Comparison of ENCODE assay signal across 24 cellular contexts in genomic region chr6:43865947-43866346, GRCh38.
DNase-seq lines count a peak whose midpoint lies in the region; TF ChIP-seq lines count a peak whose summit lies in the region.
"Had no signal": no experiment of that assay in that cellular context is flagged by ENCODE, and none has a peak within 500 bp of the region (broad histone marks: within the 10 kb centered on the region; RNA-seq: fewer than 3 reads in every experiment).

No MANE protein-coding gene starts in this region.

- H4K20me1 ChIP-seq in smooth muscle cell (ENCODE audit: low read depth): no peaks in the 10 kb centered on the region
- H4K20me1 ChIP-seq: BLaER1 treated with 17β-estradiol and CSF1 and Interleukin-3, amounts not matched to agents 10 nM and 100 nM had no signal

- CTCF ChIA-PET in RWPE1 (lab: Yijun Ruan, JAX): interaction anchor here (0.5 kb wide), 2 partner anchors 72 to 95 kb away, joined by 3 read pairs; no protein-coding TSS in a partner anchor

- POLR2A ChIA-PET in RWPE1 (lab: Yijun Ruan, JAX; ENCODE audit: low non-redundant PET): interaction anchor here (1.0 kb wide), 1 partner anchor 11 kb away, joined by 3 read pairs; no protein-coding TSS in a partner anchor

- H3K9ac ChIP-seq in smooth muscle cell (ENCODE audit: low read depth): no peak overlapping the region
- H3K9ac ChIP-seq: BLaER1 treated with 17β-estradiol and CSF1 and Interleukin-3, amounts not matched to agents 10 nM and 100 nM had no signal

- no peaks in the 10 kb centered on the region for H3K9me3 ChIP-seq in HAP-1
- H3K9me3 ChIP-seq in smooth muscle cell (replicated peaks; ENCODE audit: low read depth): no peaks in the 10 kb centered on the region
- H3K9me3 ChIP-seq: BLaER1 treated with 17β-estradiol and CSF1 and Interleukin-3, amounts not matched to agents 10 nM and 100 nM; breast epithelium; colonic mucosa; MG63; prostate gland; SJSA1 had no signal

- H3K27me3 ChIP-seq in HAP-1 (ENCODE audit: low read depth) (no peaks in the 10 kb centered on the region), smooth muscle cell (ENCODE audit: low read depth) (no peaks in the 10 kb centered on the region)
- H3K27me3 ChIP-seq: BLaER1 treated with 17β-estradiol and CSF1 and Interleukin-3, amounts not matched to agents 10 nM and 100 nM; breast epithelium; colonic mucosa; MG63; SJSA1 had no signal

- no peak overlapping the region for H2AFZ ChIP-seq in smooth muscle cell (ENCODE audit: low read depth)

- H3K79me2 ChIP-seq in smooth muscle cell (ENCODE audit: low read depth): no peaks in the 10 kb centered on the region

- H3K27ac ChIP-seq in smooth muscle cell (ENCODE audit: low read depth): no peak overlapping the region
- H3K27ac ChIP-seq in RWPE1: no peak overlapping the region
- H3K27ac ChIP-seq: BLaER1 treated with 17β-estradiol and CSF1 and Interleukin-3, amounts not matched to agents 10 nM and 100 nM; breast epithelium; colonic mucosa; foreskin keratinocyte; prostate gland; SJSA1 had no signal

- peak overlapping the region; percentile 1 for H3K4me2 ChIP-seq in smooth muscle cell
- H3K4me2 ChIP-seq: BLaER1 treated with 17β-estradiol and CSF1 and Interleukin-3, amounts not matched to agents 10 nM and 100 nM had no signal

- DNase-seq in HAP-1 (ENCODE audit: low spot score in 2 of 2) (peak; percentile 6 to 45), SK-N-DZ (ENCODE audit: low spot score) (peak; percentile 41), left kidney (ENCODE audit: low read depth, low spot score) (peak; percentile 96), smooth muscle cell (lab: John Stamatoyannopoulos, UW; ENCODE audit: unreplicated experiment) (no peak), DMS114 treated with DMSO at 0.1 percent for 48 hours (lab: John Stamatoyannopoulos, UW; ENCODE audit: unreplicated experiment) (no peak), RWPE1 (ENCODE audit: low spot score) (no peak), NCI-H526 (lab: John Stamatoyannopoulos, UW) (no peak), DMS153 treated with DMSO at 0.1 percent for 48 hours (lab: John Stamatoyannopoulos, UW; ENCODE audit: unreplicated experiment) (no peak)
- DNase-seq: activated CD4-positive, alpha-beta T cell treated with anti-CD3 and anti-CD28 coated beads for 48 hours; activated gamma-delta T cell treated with Interleukin-2 at 50 U/mL for 16 hours; activated T-cell treated with anti-CD3 and anti-CD28 coated beads, Interleukin-2, amount 50 U/mL, for 24 hours; colonic mucosa; effector memory CD4-positive, alpha-beta T cell; erythroblast; foreskin keratinocyte; HFFc6; KBM-7; MG63; stimulated activated CD4-positive, alpha-beta T cell treated with anti-CD3 and anti-CD28 coated beads, Interleukin-2, amount 100 ng/mL, for 24 hours; T-helper 17 cell had no signal

- TF ChIP-seq CTCF in smooth muscle cell (IDR thresholded peaks at IDR 0.05; ENCODE audit: borderline replicate concordance, insufficient read depth, poor library complexity, severe bottlenecking) (no peak), RWPE1 (conservative IDR thresholded peaks at IDR 0.05; ENCODE audit: low read depth) (no peak)

- in situ Hi-C loops in HAP-1 (cut with MboI; ENCODE audit: low sequenced_read_pairs): no loop called here

- 36% methylated on average over 8 of the region's 8 CpGs for WGBS in smooth muscle cell (ENCODE audit: low lambda C conversion rate)

- peaks cover under 1% of the 10 kb centered on the region for H3F3A ChIP-seq in smooth muscle cell (ENCODE audit: low read depth)

- H3K4me3 ChIP-seq in HAP-1 (no peak overlapping the region), smooth muscle cell (no peak overlapping the region)
- H3K4me3 ChIP-seq: BLaER1 treated with 17β-estradiol and CSF1 and Interleukin-3, amounts not matched to agents 10 nM and 100 nM; breast epithelium; colonic mucosa; MG63; prostate gland; SJSA1 had no signal

- 0 out of 2 replicates have a peak, but pooled peaks cover 3% of the 10 kb centered on the region for H3K4me1 ChIP-seq in HAP-1
- H3K4me1 ChIP-seq in smooth muscle cell (ENCODE audit: low read depth): peaks cover 22% of the 10 kb centered on the region
- H3K4me1 ChIP-seq: breast epithelium, colonic mucosa, foreskin keratinocyte, prostate gland, SJSA1 had no signal

- H3K36me3 ChIP-seq in HAP-1 (replicated peaks): no peaks in the 10 kb centered on the region
- no peaks in the 10 kb centered on the region for H3K36me3 ChIP-seq in smooth muscle cell (ENCODE audit: low read depth)
- H3K36me3 ChIP-seq: BLaER1 treated with 17β-estradiol and CSF1 and Interleukin-3, amounts not matched to agents 10 nM and 100 nM; breast epithelium; colonic mucosa; MG63; prostate gland; SJSA1 had no signal

Comparison
In these comparisons a context has a peak if more than half of its experiments do, and no peak if none do; other contexts are left out.
1. DNase-seq: peak in HAP-1 (2 of 2), SK-N-DZ (single experiment) and left kidney (single experiment); none in smooth muscle cell (single experiment), DMS114 treated with DMSO at 0.1 percent for 48 hours (single experiment), RWPE1 (single experiment), NCI-H526 (0 of 2) and DMS153 treated with DMSO at 0.1 percent for 48 hours (single experiment).